1 cellular context compared by ENCODE assay signal in the genomic region with DNA sequence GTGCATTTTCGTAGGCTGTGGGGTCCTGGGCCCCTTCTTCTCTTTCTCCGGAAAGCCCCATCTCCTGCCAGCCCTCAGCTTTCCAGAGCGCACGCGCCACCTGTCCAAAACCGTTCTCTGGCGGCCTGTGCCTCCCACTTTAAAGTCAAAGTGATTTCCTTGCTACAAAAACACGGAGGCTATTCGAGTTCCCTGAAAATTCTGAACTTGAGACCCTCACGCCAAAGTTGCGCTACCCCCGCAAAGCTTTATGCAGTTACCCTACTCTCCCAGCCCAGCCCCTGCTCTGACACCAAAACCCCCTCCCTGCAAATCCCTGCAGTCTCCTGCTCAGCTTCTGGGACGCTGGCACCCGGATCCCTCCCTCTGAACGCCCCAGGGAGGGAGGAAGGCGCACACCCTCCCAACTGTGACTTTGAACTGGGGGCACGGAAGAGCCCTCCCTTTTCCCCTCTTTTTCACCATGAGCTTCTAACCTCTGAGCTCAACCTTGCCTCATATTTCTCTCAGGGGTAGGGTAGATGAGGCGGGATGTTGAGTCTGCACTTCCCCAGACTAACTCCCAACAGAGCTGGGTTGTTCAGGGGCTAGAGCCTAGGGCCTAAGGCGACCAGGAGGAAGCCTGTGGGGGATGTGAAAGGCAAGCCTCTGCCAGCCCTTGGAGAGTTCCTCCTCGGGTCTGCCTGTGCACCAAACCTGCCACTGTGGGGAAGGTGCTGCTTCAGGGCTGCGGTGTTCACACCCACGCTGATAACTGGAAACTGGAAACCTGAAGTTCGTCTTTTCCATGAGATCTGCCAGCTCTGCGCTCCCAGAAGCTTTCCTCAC.
TF ChIP-seq lines count a peak whose summit lies in the region.

No MANE protein-coding gene starts in this region.

TF ChIP-seq in neural cell, 6 proteins besides CTCF, POLR2A, EP300 and RAD21:
- no peak for TF ChIP-seq MXI1 (conservative IDR thresholded peaks at IDR 0.05; ENCODE audit: poor library complexity, severe bottlenecking)
- TF ChIP-seq, protein P1, sequence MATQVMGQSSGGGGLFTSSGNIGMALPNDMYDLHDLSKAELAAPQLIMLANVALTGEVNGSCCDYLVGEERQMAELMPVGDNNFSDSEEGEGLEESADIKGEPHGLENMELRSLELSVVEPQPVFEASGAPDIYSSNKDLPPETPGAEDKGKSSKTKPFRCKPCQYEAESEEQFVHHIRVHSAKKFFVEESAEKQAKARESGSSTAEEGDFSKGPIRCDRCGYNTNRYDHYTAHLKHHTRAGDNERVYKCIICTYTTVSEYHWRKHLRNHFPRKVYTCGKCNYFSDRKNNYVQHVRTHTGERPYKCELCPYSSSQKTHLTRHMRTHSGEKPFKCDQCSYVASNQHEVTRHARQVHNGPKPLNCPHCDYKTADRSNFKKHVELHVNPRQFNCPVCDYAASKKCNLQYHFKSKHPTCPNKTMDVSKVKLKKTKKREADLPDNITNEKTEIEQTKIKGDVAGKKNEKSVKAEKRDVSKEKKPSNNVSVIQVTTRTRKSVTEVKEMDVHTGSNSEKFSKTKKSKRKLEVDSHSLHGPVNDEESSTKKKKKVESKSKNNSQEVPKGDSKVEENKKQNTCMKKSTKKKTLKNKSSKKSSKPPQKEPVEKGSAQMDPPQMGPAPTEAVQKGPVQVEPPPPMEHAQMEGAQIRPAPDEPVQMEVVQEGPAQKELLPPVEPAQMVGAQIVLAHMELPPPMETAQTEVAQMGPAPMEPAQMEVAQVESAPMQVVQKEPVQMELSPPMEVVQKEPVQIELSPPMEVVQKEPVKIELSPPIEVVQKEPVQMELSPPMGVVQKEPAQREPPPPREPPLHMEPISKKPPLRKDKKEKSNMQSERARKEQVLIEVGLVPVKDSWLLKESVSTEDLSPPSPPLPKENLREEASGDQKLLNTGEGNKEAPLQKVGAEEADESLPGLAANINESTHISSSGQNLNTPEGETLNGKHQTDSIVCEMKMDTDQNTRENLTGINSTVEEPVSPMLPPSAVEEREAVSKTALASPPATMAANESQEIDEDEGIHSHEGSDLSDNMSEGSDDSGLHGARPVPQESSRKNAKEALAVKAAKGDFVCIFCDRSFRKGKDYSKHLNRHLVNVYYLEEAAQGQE (IDR thresholded peaks at IDR 0.05; ENCODE audit: borderline replicate concordance) = no peak
- no peak for TF ChIP-seq TAF1 (IDR thresholded peaks at IDR 0.05; ENCODE audit: low read depth)
